21 cellular contexts compared by ENCODE assay signal in the genomic region with DNA sequence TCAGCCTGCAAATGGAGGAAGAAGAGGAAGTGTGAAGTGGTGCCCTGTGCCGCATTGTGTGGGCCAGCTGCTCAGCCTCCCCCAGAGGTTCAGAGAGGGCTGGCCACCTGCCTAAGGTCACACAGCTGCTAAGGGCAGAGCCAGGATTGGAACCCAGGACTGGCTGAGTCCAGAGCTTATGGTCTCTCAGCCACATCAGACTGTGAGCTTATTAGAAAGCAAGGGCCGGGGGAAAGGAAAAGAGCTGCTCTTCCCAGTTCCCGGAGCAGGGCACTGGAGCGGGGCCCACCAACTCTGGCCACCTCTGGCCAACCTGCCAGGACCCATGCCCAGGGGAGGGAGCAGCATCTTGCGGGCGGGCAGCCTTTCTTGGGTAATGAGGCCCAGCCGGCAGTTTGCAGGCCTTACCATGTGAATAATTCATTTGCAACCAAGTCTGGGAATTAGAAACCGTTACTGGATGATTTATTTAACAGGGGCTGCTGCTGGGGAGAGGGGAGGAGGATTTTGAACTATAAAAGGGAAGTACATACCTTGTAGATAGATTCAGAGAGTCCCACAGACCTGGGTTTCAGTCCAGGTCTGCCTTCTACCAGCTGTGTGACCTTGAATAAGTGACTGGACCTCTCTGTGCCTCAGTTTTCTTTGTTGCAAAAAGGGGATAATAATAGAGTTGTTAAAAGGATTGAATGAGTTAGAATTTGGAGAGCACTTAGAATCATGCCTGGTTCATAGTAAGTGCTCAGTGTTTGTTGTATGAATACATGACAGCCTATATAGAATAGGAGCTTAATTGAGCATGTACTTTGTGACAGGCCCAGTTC. TPM values are rescaled to one million over a fixed set of nuclear protein-coding genes. Genes with fewer than 3 reads are reported as not detected.
DNase-seq lines count a peak whose midpoint lies in the region; ATAC-seq, FAIRE-seq and TF ChIP-seq lines count a peak whose summit lies in the region.
"Had no signal": no experiment of that assay in that cellular context is flagged by ENCODE, and none has a peak within 500 bp of the region (broad histone marks: within the 10 kb centered on the region; RNA-seq: fewer than 3 reads in every experiment).

No MANE protein-coding gene starts in this region.

- no peaks in the 10 kb centered on the region for H3K9me3 Mint-ChIP-seq in stimulated activated memory B cell treated with anti-CD40 and anti-IgM and Interleukin-4, amounts not matched to agents 10 μg/mL and 1 μg/mL and 100 μg/mL, for 72 hours
- H3K9me3 Mint-ChIP-seq: activated CD8-positive, alpha-beta T cell treated with anti-CD3 and anti-CD28 coated beads for 36 hours; activated T-cell treated with anti-CD3 and anti-CD28 coated beads, Interleukin-2, amount 50 U/mL, for 24 hours; HFFc6 had no signal

- TF ChIP-seq RAD21 in GM12878 (IDR thresholded peaks at IDR 0.05; ENCODE audit: insufficient read depth, low read depth, low read length): no peak

- intact Hi-C loops in GM12878 (cut with micrococcal nuclease; ENCODE audit: unreplicated experiment): loop anchor here (10.0 kb wide), 2 partner anchors 440 to 510 kb away; partner anchors contain the start of gene RC3H2

- H3K9me3 ChIP-seq in GM12878 (replicated peaks; ENCODE audit: control insufficient read depth, insufficient read depth, low read length): no peaks in the 10 kb centered on the region
- H3K9me3 ChIP-seq: body of pancreas, colonic mucosa, left ventricle myocardium inferior, tibial artery had no signal

- RAD21 ChIA-PET in GM12878 (lab: Charles Lee; ENCODE audit: unreplicated experiment): interaction anchor here (0.6 to 2.5 kb wide), 15 partner anchors 10 to 526 kb away, joined by 3 to 12 read pairs (median 3); no protein-coding TSS in a partner anchor

- WGBS in GM12878 (ENCODE audit: insufficient coverage, insufficient replicate concordance, low lambda C conversion rate, missing lambda C conversion rate): 83% methylated on average over 8 of the region's 8 CpGs

- peaks cover 68% of the 10 kb centered on the region for H3K4me1 ChIP-seq in GM12878 (ENCODE audit: control insufficient read depth, insufficient read depth, low read length)
- H3K4me1 ChIP-seq: body of pancreas, colonic mucosa had no signal

- peak overlapping the region; percentile 74 for H3K9ac ChIP-seq in GM12878 (ENCODE audit: control insufficient read depth, insufficient read depth, low read length)

- TF ChIP-seq POLR2A in GM12878 (IDR thresholded peaks at IDR 0.05; ENCODE audit: low read depth, low read length): peak; percentile 34; the same call in 1 of the 2 replicates

- no peak overlapping the region for H3K27ac Mint-ChIP-seq in stimulated activated memory B cell treated with anti-CD40 and anti-IgM and Interleukin-4, amounts not matched to agents 10 μg/mL and 1 μg/mL and 100 μg/mL, for 72 hours
- H3K27ac Mint-ChIP-seq: activated CD8-positive, alpha-beta T cell treated with anti-CD3 and anti-CD28 coated beads for 36 hours; activated T-cell treated with anti-CD3 and anti-CD28 coated beads, Interleukin-2, amount 50 U/mL, for 24 hours; HFFc6 had no signal

- peak overlapping the region; percentile 93 for H3K4me2 ChIP-seq in GM12878 (ENCODE audit: control insufficient read depth, insufficient read depth)

- CTCF ChIA-PET in GM12878 (lab: Yijun Ruan, JAX): interaction anchor here (0.6 to 3.9 kb wide), 7 partner anchors 10 to 431 kb away, joined by 3 to 23 read pairs (median 4); partner anchors contain the start of gene ZBTB6

- TF ChIP-seq CTCF in GM12865 (IDR thresholded peaks at IDR 0.05; ENCODE audit: insufficient read depth, low read depth, low read length, missing control alignments): no peak
- no peak for TF ChIP-seq CTCF in GM12878 (IDR thresholded peaks at IDR 0.05 in 2 of 3, conservative IDR thresholded peaks at IDR 0.05 in 1 of 3; ENCODE audit: control insufficient read depth in 2 of 3, extremely low read depth in 1 of 3, insufficient read depth in 1 of 3, low read depth in 3 of 3, low read length in 3 of 3)

- no TSS peak for BruUV-seq in GM12878 (replicated peaks; lab: Mats Ljungman, UMichigan)

- no peaks in the 10 kb centered on the region for H3K36me3 ChIP-seq in GM12878 (ENCODE audit: control insufficient read depth in 2 of 2, insufficient read depth in 2 of 2, low read length in 1 of 2)
- H3K36me3 ChIP-seq: colonic mucosa, left ventricle myocardium inferior, tibial artery had no signal

- ATAC-seq in GM12878 (peak; percentile 26), GM21390 (IDR thresholded peaks at IDR 0.05; ENCODE audit: unreplicated experiment) (no peak)
- ATAC-seq in stimulated activated memory B cell treated with anti-CD40 and anti-IgM and Interleukin-4, amounts not matched to agents 10 μg/mL and 1 μg/mL and 100 μg/mL, for 72 hours: peak; percentile 47
- ATAC-seq: activated CD8-positive, alpha-beta T cell treated with anti-CD3 and anti-CD28 coated beads for 36 hours; body of pancreas; right cardiac atrium had no signal

- H3K36me3 Mint-ChIP-seq in stimulated activated memory B cell treated with anti-CD40 and anti-IgM and Interleukin-4, amounts not matched to agents 10 μg/mL and 1 μg/mL and 100 μg/mL, for 72 hours: peaks cover 4% of the 10 kb centered on the region

- no peak for TF ChIP-seq EP300 in GM12878 (IDR thresholded peaks at IDR 0.05; ENCODE audit: borderline replicate concordance in 1 of 2, control insufficient read depth in 1 of 2, low read depth in 2 of 2, low read length in 2 of 2)

- POLR2A ChIA-PET in GM12878 (lab: Charles Lee): interaction anchor here (0.5 to 1.5 kb wide), 6 partner anchors 16 to 1781 kb away, joined by 3 to 4 read pairs (median 4); no protein-coding TSS in a partner anchor

- H4K20me1 ChIP-seq in GM12878 (ENCODE audit: control insufficient read depth, insufficient read depth): no peaks in the 10 kb centered on the region

- H3K27ac ChIP-seq in GM12878 (ENCODE audit: control insufficient read depth, insufficient read depth): peak overlapping the region; percentile 97
- H3K27ac ChIP-seq: body of pancreas, colonic mucosa, left ventricle myocardium inferior, tibial artery had no signal

- peak; percentile 75 for DNase-seq in GM12865 (ENCODE audit: low read depth)
- DNase-seq in MV-4-11 (lab: John Stamatoyannopoulos, UW): peak; percentile 48
- no peak for DNase-seq in GM12878 (ENCODE audit: low read depth, low spot score)
- DNase-seq in dermis blood vessel endothelial cell: no peak
- DNase-seq in RCC 7860 (ENCODE audit: low spot score): no peak
- DNase-seq: activated CD8-positive, alpha-beta T cell treated with anti-CD3 and anti-CD28 coated beads for 36 hours; activated naive CD4-positive, alpha-beta T cell treated with anti-CD3 and anti-CD28 coated beads, Interleukin-2, amount 50 U/mL, for 16 hours; activated T-cell treated with anti-CD3 and anti-CD28 coated beads, Interleukin-2, amount 50 U/mL, for 24 hours; body of pancreas; colonic mucosa; head of caudate nucleus; HFFc6; left ventricle myocardium inferior; occipital lobe; OCI-M1; right cardiac atrium; stimulated activated naive CD4-positive, alpha-beta T cell treated with Interleukin-2 at 50 U/mL for 16 hours; T-helper 2 cell had no signal

- SMC1A ChIA-PET in GM12878 (lab: Charles Lee; ENCODE audit: uncharacterized antibody, unreplicated experiment): interaction anchor here (0.8 to 12.9 kb wide), 18 partner anchors 9 to 441 kb away, joined by 3 to 268 read pairs (median 4); no protein-coding TSS in a partner anchor

- H2AFZ ChIP-seq in GM12878 (ENCODE audit: control insufficient read depth, low read depth, low read length): no peak overlapping the region

- no peaks in the 10 kb centered on the region for H3K27me3 ChIP-seq in GM12878 (replicated peaks in 1 of 2; ENCODE audit: control insufficient read depth in 2 of 2, insufficient read depth in 2 of 2, low read length in 1 of 2)
- H3K27me3 ChIP-seq: body of pancreas, colonic mucosa had no signal

- peak overlapping the region; percentile 77 for H3K4me3 Mint-ChIP-seq in stimulated activated memory B cell treated with anti-CD40 and anti-IgM and Interleukin-4, amounts not matched to agents 10 μg/mL and 1 μg/mL and 100 μg/mL, for 72 hours
- H3K4me3 Mint-ChIP-seq: activated CD8-positive, alpha-beta T cell treated with anti-CD3 and anti-CD28 coated beads for 36 hours; activated T-cell treated with anti-CD3 and anti-CD28 coated beads, Interleukin-2, amount 50 U/mL, for 24 hours; HFFc6 had no signal

- no peak overlapping the region; the same call in 1 of the 2 replicates for H3K4me3 ChIP-seq in GM12865 (ENCODE audit: low read depth, low read length)
- H3K4me3 ChIP-seq in GM12878: peak overlapping the region; percentile 34; the same call in 1 of the 2 replicates
- H3K4me3 ChIP-seq: body of pancreas, colonic mucosa, left ventricle myocardium inferior, tibial artery had no signal

- H3K79me2 ChIP-seq in GM12878 (ENCODE audit: control insufficient read depth, insufficient read depth, low read length): no peaks in the 10 kb centered on the region

- H3K4me1 Mint-ChIP-seq in stimulated activated memory B cell treated with anti-CD40 and anti-IgM and Interleukin-4, amounts not matched to agents 10 μg/mL and 1 μg/mL and 100 μg/mL, for 72 hours: peaks cover 44% of the 10 kb centered on the region

- H3K27me3 Mint-ChIP-seq in stimulated activated memory B cell treated with anti-CD40 and anti-IgM and Interleukin-4, amounts not matched to agents 10 μg/mL and 1 μg/mL and 100 μg/mL, for 72 hours: no peaks in the 10 kb centered on the region
- H3K27me3 Mint-ChIP-seq: activated CD8-positive, alpha-beta T cell treated with anti-CD3 and anti-CD28 coated beads for 36 hours; activated T-cell treated with anti-CD3 and anti-CD28 coated beads, Interleukin-2, amount 50 U/mL, for 24 hours had no signal

- in situ Hi-C loops in GM12878 (cut with MboI): loop anchor here (5.0 kb wide), 1 partner anchor 112 kb away; no protein-coding TSS in a partner anchor

- no peak for FAIRE-seq in GM12878 (lab: Jason Lieb, UNC)
- no peak for FAIRE-seq in RCC 7860 (lab: Jason Lieb, UNC)

RNA-seq across cellular contexts. Expression of gene CRB2, which starts 11.5 kb away (rescaled TPM):
- 0.51 and 1.2 TPM in 2 replicates for total RNA-seq in GM12878 (2013; cell fraction: nucleolus; rRNA removed)
- 0.23 and 0.33 TPM in 2 replicates for total RNA-seq in GM12878 (2014; rRNA removed)
- 0.27 and 0.28 TPM in 2 replicates for total RNA-seq in GM12878 (2014; rRNA removed; fragmentation: Illumina TruSeq; extraction: Trizol)
- 0.69 and 0.80 TPM in 2 replicates for total RNA-seq in GM12878 (2021)
- 0.16 TPM for polyA plus RNA-seq in GM12878 (2011; ENCODE audit: low read depth)
- polyA plus RNA-seq in GM12878 (2011; rRNA removed): 0.01 TPM in 2 replicates
- polyA plus RNA-seq in GM12878 (2011; cell fraction: cytosol; rRNA removed): 0.04 and 0.08 TPM in 2 replicates
- polyA plus RNA-seq in GM12878 (2011; cell fraction: nucleus; rRNA removed): 0.25 and 0.26 TPM in 2 replicates
- 0.48 and 0.51 TPM in 2 replicates for polyA plus RNA-seq in GM12878 (2012)
- polyA plus RNA-seq in GM12878 (2014; fragmentation: Illumina TruSeq; extraction: Trizol): 0.08 and 0.10 TPM in 2 replicates
- polyA plus RNA-seq in GM12878 (2014; fragmentation: Nextera tagmentation; extraction: Ambion mirVana): not detected
- 0.38 and 0.47 TPM in 2 replicates for polyA plus RNA-seq in GM12878 (2014; rRNA removed)
- polyA plus RNA-seq in GM12878 (2016; fragmentation: Nextera tagmentation; extraction: Ambion mirVana): under 1 TPM in 1 of 2 experiments, not detected in 1; 0.15 TPM
- polyA minus RNA-seq in GM12878 (2011; rRNA and poly(A)+ RNA removed): 0.07 and 0.10 TPM in 2 replicates
- polyA minus RNA-seq in GM12878 (2011; cell fraction: cytosol; rRNA and poly(A)+ RNA removed): not detected in 2 replicates
- polyA minus RNA-seq in GM12878 (2011; cell fraction: nucleus; rRNA and poly(A)+ RNA removed): 0.10 and 0.12 TPM in 2 replicates
- not detected in 2 replicates for total RNA-seq in dermis blood vessel endothelial cell
- total RNA-seq: HFFc6, left ventricle myocardium inferior had no signal

Comparison
In these comparisons a context has a peak if more than half of its experiments do, and no peak if none do; other contexts are left out.
1. DNase-seq: peak in GM12865 (single experiment) and MV-4-11 (single experiment); none in GM12878 (single experiment), dermis blood vessel endothelial cell (single experiment) and RCC 7860 (single experiment).